Comparison of ENCODE assay signal across 1 cellular context in genomic region chr2:187556493-187556892, GRCh38. TPM values are rescaled to one million over a fixed set of nuclear protein-coding genes. Genes with fewer than 3 reads are reported as not detected.
"Had no signal": no experiment of that assay in that cellular context is flagged by ENCODE, and none has a peak within 500 bp of the region (broad histone marks: within the 10 kb centered on the region; RNA-seq: fewer than 3 reads in every experiment).

No MANE protein-coding gene starts in this region.

RNA-seq across cellular contexts. Expression of gene TFPI, which starts 2.3 kb away (rescaled TPM):
- total RNA-seq: OCI-LY7 had no signal
